ENCODE assay signal across 8 cellular contexts in genomic region chr18:54269924-54270844, GRCh38. TPM values are rescaled to one million over a fixed set of nuclear protein-coding genes. Genes with fewer than 3 reads are reported as not detected.
DNase-seq lines count a peak whose midpoint lies in the region; ATAC-seq and TF ChIP-seq lines count a peak whose summit lies in the region.

No MANE protein-coding gene starts in this region.

- H3K4me3 ChIP-seq in coronary artery (peak overlapping the region; percentile 77), lower leg skin (ENCODE audit: low read depth, poor library complexity, severe bottlenecking) (peak overlapping the region; percentile 56)

- peak; percentile 67 for TF ChIP-seq CTCF in VCaP (conservative IDR thresholded peaks at IDR 0.05)
- no peak for TF ChIP-seq CTCF in coronary artery (IDR thresholded peaks at IDR 0.05)
- TF ChIP-seq CTCF in lower leg skin (IDR thresholded peaks at IDR 0.05) = no peak

- H3K27ac ChIP-seq in VCaP (peak overlapping the region; percentile 98), coronary artery (peak overlapping the region; percentile 75 to 87)

- DNase-seq in NCI-H1694 treated with DMSO at 0.1 percent for 48 hours (lab: John Stamatoyannopoulos, UW) (peak; percentile 8), NCI-H1694 (lab: John Stamatoyannopoulos, UW) (no peak), NAMALWA (ENCODE audit: low spot score) (peak; percentile 72), coronary artery (ENCODE audit: low spot score) (peak; percentile 81), lower leg skin (ENCODE audit: low spot score in 2 of 2) (peak; percentile 49 to 86)
- DNase-seq in stimulated activated CD8-positive, alpha-beta memory T cell treated with anti-CD3 and anti-CD28 coated beads, Interleukin-2, amount 100 ng/mL, for 48 hours (ENCODE audit: low read depth in 2 of 2) = peak; percentile 39 to 48

- no peak for TF ChIP-seq POLR2A in lower leg skin (IDR thresholded peaks at IDR 0.05)

- ATAC-seq in HG02610 (IDR thresholded peaks at IDR 0.05; ENCODE audit: unreplicated experiment) = peak; percentile 41

- WGBS in lower leg skin, 2 donors = 8 to 9% methylated on average over 25 of the region's 25 CpGs

- intact Hi-C loops in lower leg skin (cut with DNase I; ENCODE audit: low total_unique reads) = no loop called here

RNA-seq across cellular contexts. Expression of gene POLI, which starts 0.9 kb away (rescaled TPM):
- 10 to 100 TPM; 14.8 to 22.4 (median 18.2) TPM for total RNA-seq in lower leg skin

RNA-seq across cellular contexts. Expression of gene MBD2, which starts 45.7 kb away (rescaled TPM):
- total RNA-seq in lower leg skin = 10 to 100 TPM; 54.2 to 63.5 (median 59.5) TPM
